In the genomic region with DNA sequence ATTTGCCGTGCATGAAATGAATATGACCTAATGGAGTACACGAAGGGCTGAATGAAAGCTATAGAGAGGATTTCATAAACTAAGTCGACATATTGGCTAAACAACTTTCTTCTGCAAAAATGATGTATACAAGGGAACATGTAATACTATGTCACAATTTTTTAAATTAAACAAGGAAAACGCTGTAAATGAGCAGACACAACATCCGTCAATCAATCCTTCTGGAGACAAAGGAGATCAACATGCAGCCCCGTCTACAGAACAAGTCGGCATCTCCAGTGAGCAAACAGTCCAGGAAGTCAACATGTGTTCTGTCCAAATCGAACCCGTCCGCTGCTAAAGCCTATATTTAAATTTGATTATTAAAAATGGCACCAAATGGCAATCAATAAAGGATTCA, we compare ENCODE assay signal across 1 cellular context.
TF ChIP-seq lines count a peak whose summit lies in the region.

No MANE protein-coding gene starts in this region.

TF ChIP-seq in H1, 55 proteins besides CTCF, POLR2A, EP300 and RAD21:
- TF ChIP-seq CBX8 (IDR thresholded peaks at IDR 0.05; ENCODE audit: borderline replicate concordance, low read depth, low read length), result no peak
- no peak for TF ChIP-seq BACH1 (IDR thresholded peaks at IDR 0.05; ENCODE audit: low read length)
- no peak for TF ChIP-seq SP1 (IDR thresholded peaks at IDR 0.05; ENCODE audit: low read depth, low read length)
- no peak for TF ChIP-seq CTBP2 (IDR thresholded peaks at IDR 0.05; ENCODE audit: borderline replicate concordance, insufficient read depth, insufficient read length, low read length)
- no peak for TF ChIP-seq TEAD4 (IDR thresholded peaks at IDR 0.05; ENCODE audit: low read depth, low read length)
